Comparison of ENCODE assay signal across 8 cellular contexts in genomic region chr18:13137939-13138821, GRCh38.
DNase-seq lines count a peak whose midpoint lies in the region; ATAC-seq and TF ChIP-seq lines count a peak whose summit lies in the region.

No MANE protein-coding gene starts in this region.

- TF ChIP-seq CTCF in mammary epithelial cell (conservative IDR thresholded peaks at IDR 0.05 in 1 of 2, IDR thresholded peaks at IDR 0.05 in 1 of 2; ENCODE audit: extremely low read depth in 1 of 2, insufficient read depth in 1 of 2, low read depth in 1 of 2, low read length in 2 of 2) (no peak), lung (IDR thresholded peaks at IDR 0.05; ENCODE audit: control extremely low read depth, extremely low read depth) (no peak), foreskin keratinocyte (conservative IDR thresholded peaks at IDR 0.05) (no peak)

- H3K9me3 ChIP-seq in T-helper 17 cell (ENCODE audit: control insufficient read depth, low read length, poor library complexity, severe bottlenecking), result peaks cover 5% of the 10 kb centered on the region
- H3K9me3 ChIP-seq in mammary epithelial cell (replicated peaks; ENCODE audit: insufficient read depth, low read length), result no peaks in the 10 kb centered on the region
- H3K9me3 ChIP-seq in lung (ENCODE audit: control insufficient read depth in 2 of 2, insufficient read depth in 1 of 2, low read length in 1 of 2), result peaks cover 0 to 6% of the 10 kb centered on the region in 2 donors

- in situ Hi-C loops in mammary epithelial cell (cut with MboI; ENCODE audit: low sequenced_read_pairs in 2 of 2), result no loop called here

- H3K4me3 ChIP-seq in mammary epithelial cell (replicated peaks in 1 of 3; ENCODE audit: insufficient read depth in 1 of 3, low read depth in 2 of 3, low read length in 3 of 3), result no peak overlapping the region
- H3K4me3 ChIP-seq in lung, result peak overlapping the region; percentile 62

- H3K27me3 Mint-ChIP-seq in T-helper 17 cell, result no peaks in the 10 kb centered on the region
- no peaks in the 10 kb centered on the region for H3K27me3 Mint-ChIP-seq in stimulated activated naive B cell treated with anti-CD40 and anti-IgM and Interleukin-4, amounts not matched to agents 10 μg/mL and 1 μg/mL and 100 μg/mL, for 72 hours

- H3K4me3 Mint-ChIP-seq in T-helper 17 cell, result peak overlapping the region; percentile 99
- H3K4me3 Mint-ChIP-seq in stimulated activated naive B cell treated with anti-CD40 and anti-IgM and Interleukin-4, amounts not matched to agents 10 μg/mL and 1 μg/mL and 100 μg/mL, for 72 hours, result peak overlapping the region; percentile 96 to 99

- peak overlapping the region; percentile 95 for H3K4me2 ChIP-seq in mammary epithelial cell (ENCODE audit: insufficient read depth, low read depth, low read length)

- no peaks in the 10 kb centered on the region for H4K20me1 ChIP-seq in mammary epithelial cell (ENCODE audit: insufficient read depth, low read length)

- 94% methylated on average over 22 of the region's 27 CpGs for WGBS in mammary epithelial cell (ENCODE audit: low coverage, missing lambda C conversion rate)
- 68 to 80% methylated on average over 27 of the region's 27 CpGs for WGBS in lung, 2 donors

- BruUV-seq in mammary epithelial cell (replicated peaks; lab: Mats Ljungman, UMichigan), result no TSS peak

- peak; percentile 8 for DNase-seq in NCI-H510A treated with DMSO at 0.1 percent for 48 hours (lab: John Stamatoyannopoulos, UW)
- no peak for DNase-seq in NCI-H510A (lab: John Stamatoyannopoulos, UW)
- DNase-seq in T-helper 17 cell, result peak; percentile 25 to 50 (median 36)
- no peak for DNase-seq in mammary epithelial cell
- DNase-seq in lung (ENCODE audit: low spot score), result peak; percentile 85
- peak; percentile 76 for DNase-seq in stimulated activated naive B cell treated with anti-CD40 and anti-IgM and Interleukin-4, amounts not matched to agents 10 μg/mL and 1 μg/mL and 100 μg/mL, for 72 hours
- no peak for DNase-seq in foreskin keratinocyte

- H3K79me2 ChIP-seq in mammary epithelial cell (ENCODE audit: insufficient read depth, low read length), result no peaks in the 10 kb centered on the region

- H3K4me1 Mint-ChIP-seq in T-helper 17 cell, result peaks cover 26% of the 10 kb centered on the region
- H3K4me1 Mint-ChIP-seq in stimulated activated naive B cell treated with anti-CD40 and anti-IgM and Interleukin-4, amounts not matched to agents 10 μg/mL and 1 μg/mL and 100 μg/mL, for 72 hours, result peaks cover 19 to 25% of the 10 kb centered on the region in 2 donors

- no peaks in the 10 kb centered on the region for H3K36me3 ChIP-seq in mammary epithelial cell (ENCODE audit: insufficient read depth, low read length)
- no peaks in the 10 kb centered on the region for H3K36me3 ChIP-seq in lung (ENCODE audit: control insufficient read depth in 2 of 2, insufficient read depth in 2 of 2, low read length in 2 of 2)

- dilution Hi-C loops in mammary epithelial cell (cut with HindIII; ENCODE audit: low sequenced_read_pairs), result no loop called here

- intact Hi-C loops in mammary epithelial cell (cut with micrococcal nuclease), result no loop called here

- H3K9ac ChIP-seq in mammary epithelial cell (ENCODE audit: insufficient read depth, low read length), result no peak overlapping the region

- peak overlapping the region; percentile 97 for H3K27ac Mint-ChIP-seq in T-helper 17 cell
- peak overlapping the region; percentile 98 for H3K27ac Mint-ChIP-seq in stimulated activated naive B cell treated with anti-CD40 and anti-IgM and Interleukin-4, amounts not matched to agents 10 μg/mL and 1 μg/mL and 100 μg/mL, for 72 hours

- H3K36me3 Mint-ChIP-seq in T-helper 17 cell (ENCODE audit: low read depth), result peaks cover 2% of the 10 kb centered on the region
- peaks cover under 1 to 8% of the 10 kb centered on the region in 2 donors for H3K36me3 Mint-ChIP-seq in stimulated activated naive B cell treated with anti-CD40 and anti-IgM and Interleukin-4, amounts not matched to agents 10 μg/mL and 1 μg/mL and 100 μg/mL, for 72 hours

- CTCF ChIA-PET in mammary epithelial cell (lab: Charles Lee; ENCODE audit: low non-redundant PET), result no interaction called here

- H3K27ac ChIP-seq in mammary epithelial cell (ENCODE audit: insufficient read depth, low read depth, low read length) (no peak overlapping the region), lung (ENCODE audit: low read depth in 1 of 2, low read length in 1 of 2) (peak overlapping the region in 1 of 2 donors; percentile 74), foreskin keratinocyte (no peak overlapping the region)

- no peak overlapping the region for H2AFZ ChIP-seq in mammary epithelial cell (ENCODE audit: low read depth, low read length)

- H3K4me1 ChIP-seq in mammary epithelial cell (ENCODE audit: insufficient read depth, low read length), result peaks cover 15% of the 10 kb centered on the region
- H3K4me1 ChIP-seq in lung (ENCODE audit: control insufficient read depth in 2 of 2, insufficient read depth in 2 of 2, low read length in 2 of 2), result peaks cover 0 to 3% of the 10 kb centered on the region in 2 donors
- no peaks in the 10 kb centered on the region for H3K4me1 ChIP-seq in foreskin keratinocyte

- H3K27me3 ChIP-seq in mammary epithelial cell (ENCODE audit: insufficient read depth, low read length), result peaks cover 8% of the 10 kb centered on the region
- no peaks in the 10 kb centered on the region for H3K27me3 ChIP-seq in lung (ENCODE audit: control insufficient read depth, insufficient read depth)
- peaks cover 39% of the 10 kb centered on the region for H3K27me3 ChIP-seq in foreskin keratinocyte

- peak; percentile 53 for ATAC-seq in HG03442 (IDR thresholded peaks at IDR 0.05; ENCODE audit: unreplicated experiment)
- peak; percentile 93 for ATAC-seq in T-helper 17 cell
- peak; percentile 87 for ATAC-seq in lung (ENCODE audit: insufficient read depth, low FRiP score)
- peak; percentile 87 to 88 for ATAC-seq in stimulated activated naive B cell treated with anti-CD40 and anti-IgM and Interleukin-4, amounts not matched to agents 10 μg/mL and 1 μg/mL and 100 μg/mL, for 72 hours (replicated peaks)
- ATAC-seq in foreskin keratinocyte, result no peak

- H3K9me3 Mint-ChIP-seq in stimulated activated naive B cell treated with anti-CD40 and anti-IgM and Interleukin-4, amounts not matched to agents 10 μg/mL and 1 μg/mL and 100 μg/mL, for 72 hours, result peaks cover 9 to 13% of the 10 kb centered on the region in 2 donors

Comparison
In these comparisons a context has a peak if more than half of its experiments do, and no peak if none do; other contexts are left out.
1. DNase-seq: peak in NCI-H510A treated with DMSO at 0.1 percent for 48 hours (single experiment), T-helper 17 cell (3 of 3), lung (single experiment) and stimulated activated naive B cell treated with anti-CD40 and anti-IgM and Interleukin-4, amounts not matched to agents 10 μg/mL and 1 μg/mL and 100 μg/mL, for 72 hours (single experiment); none in NCI-H510A (single experiment), mammary epithelial cell (single experiment) and foreskin keratinocyte (0 of 2).